Comparison of ENCODE assay signal across 8 cellular contexts in genomic region chr2:15929008-15929407, GRCh38. TPM values are rescaled to one million over a fixed set of nuclear protein-coding genes. Genes with fewer than 3 reads are reported as not detected.
"Had no signal": no experiment of that assay in that cellular context is flagged by ENCODE, and none has a peak within 500 bp of the region (broad histone marks: within the 10 kb centered on the region; RNA-seq: fewer than 3 reads in every experiment).

No MANE protein-coding gene starts in this region.

RNA-seq across cellular contexts. Expression of gene MYCN, which starts 11.3 kb away (rescaled TPM):
- total RNA-seq: activated naive CD4-positive, alpha-beta T cell treated with anti-CD3 and anti-CD28 coated beads, Interleukin-2, amount 50 U/mL, for 72 hours; activated naive CD8-positive, alpha-beta T cell treated with anti-CD3 and anti-CD28 coated beads, Interleukin-2, amount 10 ng/mL, durations not matched to agents 7 days and 5 days; activated T-helper 1 cell treated with anti-CD3 and anti-CD28 coated beads, Interleukin-12 subunit alpha, Interleukin-12 subunit beta, Interleukin-2, Interleukin-4 antibody, amounts not matched to agents 30 ng/mL and 10 ng/mL and 1 ng/mL, durations not matched to agents 14 hours and 24 hours and 36 hours; activated T-helper 17 cell treated with anti-CD3 and anti-CD28 coated beads, Interleukin-2, amount 50 U/mL, for 72 hours; activated T-helper 2 cell treated with anti-CD3 and anti-CD28 coated beads, Interferon-gamma antibody, Interleukin-2, Interleukin-4, amounts not matched to agents 10 μg/mL and 5 μg/mL and 100 μg/mL, durations not matched to agents 14 hours and 24 hours and 36 hours; ascending aorta; body of pancreas; bronchial epithelial cell had no signal
